8 cellular contexts compared by ENCODE assay signal in the genomic region with DNA sequence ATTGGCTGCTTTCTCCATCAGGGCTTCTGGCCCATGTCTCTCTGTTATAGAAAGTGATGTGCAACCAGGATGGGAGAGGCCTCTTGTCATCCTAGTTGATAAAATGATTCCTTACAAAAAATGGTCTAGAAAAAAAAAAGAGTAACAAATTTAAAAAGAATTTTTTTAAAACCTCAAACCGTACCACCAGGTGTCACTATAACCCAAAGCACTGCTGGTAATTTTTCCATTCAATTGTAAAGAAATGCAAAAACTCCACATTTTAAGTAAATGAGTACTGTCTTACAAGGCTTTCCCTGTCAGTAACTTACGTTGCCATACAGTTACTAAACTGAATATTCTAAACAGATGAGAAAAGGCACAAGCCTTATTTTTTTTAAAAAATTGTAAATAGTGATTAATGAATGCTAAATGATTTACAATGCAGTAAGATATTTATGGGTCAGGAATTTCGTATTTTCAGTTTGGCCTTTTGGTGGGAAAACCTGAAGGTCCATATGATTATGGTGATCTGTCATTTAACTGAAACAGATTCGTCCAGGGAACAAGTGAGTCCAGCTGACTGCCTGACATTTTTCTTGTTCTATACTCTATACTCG.
DNase-seq lines count a peak whose midpoint lies in the region; ATAC-seq, FAIRE-seq and TF ChIP-seq lines count a peak whose summit lies in the region.

No MANE protein-coding gene starts in this region.

- H3K27ac ChIP-seq in HepG2 (ENCODE audit: extremely low read length, insufficient read depth, low read length) = no peak overlapping the region
- H3K27ac ChIP-seq in aorta (ENCODE audit: low read depth in 1 of 2, low read length in 2 of 2) = no peak overlapping the region

- H3K4me3 ChIP-seq in Loucy (ENCODE audit: low read length, poor library complexity, severe bottlenecking) (no peak overlapping the region), HepG2 (replicated peaks in 1 of 3; ENCODE audit: insufficient read depth in 1 of 3, low read depth in 2 of 3, low read length in 3 of 3) (no peak overlapping the region), aorta (ENCODE audit: low read length in 2 of 2) (no peak overlapping the region)

- no peak for TF ChIP-seq POLR2A in HepG2 (IDR thresholded peaks at IDR 0.05; ENCODE audit: insufficient read depth in 1 of 2, low read depth in 2 of 2, low read length in 2 of 2)

- CTCF ChIA-PET in HepG2 (lab: Yijun Ruan, JAX; ENCODE audit: low intra/inter-chr PET ratio, low total read pairs) = interaction anchor here (0.8 to 2.9 kb wide), 4 partner anchors 60 to 701 kb away, joined by 3 to 15 read pairs (median 6); no protein-coding TSS in a partner anchor

- TF ChIP-seq CTCF in Loucy (conservative IDR thresholded peaks at IDR 0.05; ENCODE audit: low read length) (peak; percentile 78), HepG2 (CRISPR knock-in tag; IDR thresholded peaks at IDR 0.05) (peak; percentile 38; the same call in 1 of the 2 replicates), omental fat pad (IDR thresholded peaks at IDR 0.05) (no peak)

- FAIRE-seq in HepG2 (lab: Jason Lieb, UNC) = no peak

- POLR2A ChIA-PET in HepG2 (lab: Yijun Ruan, JAX) = no interaction called here

- in situ Hi-C loops in HepG2 (cut with HindIII; ENCODE audit: extremely low pct_ligation_motif_present, low pct_unique_long_range_greater_than_20kb) = loop anchor here (10.0 to 25.0 kb wide), 2 partner anchors 121 to 703 kb away; no protein-coding TSS in a partner anchor

- no peaks in the 10 kb centered on the region for H3K79me2 ChIP-seq in Loucy (ENCODE audit: insufficient read depth, low read length)
- H3K79me2 ChIP-seq in HepG2 (ENCODE audit: insufficient read depth, low read length) = no peaks in the 10 kb centered on the region

- no TSS peak for BruUV-seq in HepG2 (replicated peaks; lab: Mats Ljungman, UMichigan)

- no peaks in the 10 kb centered on the region for H4K20me1 ChIP-seq in Loucy (ENCODE audit: insufficient read depth, low read length, poor library complexity, severe bottlenecking)
- H4K20me1 ChIP-seq in HepG2 (ENCODE audit: insufficient read depth, low read length) = no peaks in the 10 kb centered on the region

- DNase-seq in NCI-H2081 (lab: John Stamatoyannopoulos, UW) (peak; percentile 8 to 27), NCI-H2081 treated with DMSO at 0.1 percent for 48 hours (lab: John Stamatoyannopoulos, UW) (no peak), amniotic epithelial cell (ENCODE audit: low read depth) (peak; percentile 71), HepG2 (ENCODE audit: low spot score) (peak; percentile 15), aorta (no peak), HPDE6-E6E7 (ENCODE audit: extremely low spot score) (no peak), omental fat pad (ENCODE audit: low spot score) (no peak)

- H3F3A ChIP-seq in Loucy (ENCODE audit: low read depth) = no peaks in the 10 kb centered on the region

- H3K27me3 ChIP-seq in Loucy (ENCODE audit: insufficient read depth, low read length, poor library complexity, severe bottlenecking) = no peaks in the 10 kb centered on the region
- no peaks in the 10 kb centered on the region for H3K27me3 ChIP-seq in HepG2 (ENCODE audit: control insufficient read depth in 1 of 2, insufficient read depth in 2 of 2, low read length in 2 of 2)
- H3K27me3 ChIP-seq in aorta (ENCODE audit: control insufficient read depth in 1 of 2, insufficient read depth in 2 of 2, low read length in 1 of 2) = no peaks in the 10 kb centered on the region

- ATAC-seq in HepG2 = no peak
- no peak for ATAC-seq in aorta (ENCODE audit: low FRiP score)
- no peak for ATAC-seq in omental fat pad (ENCODE audit: low FRiP score)

- intact Hi-C loops in HepG2 (cut with micrococcal nuclease; ENCODE audit: unreplicated experiment) = loop anchor here (1.0 kb wide), 1 partner anchor 126 kb away; no protein-coding TSS in a partner anchor
- intact Hi-C loops in aorta (cut with DNase I) = loop anchor here (1.0 kb wide), 1 partner anchor 126 kb away; no protein-coding TSS in a partner anchor

- TF ChIP-seq EP300 in HepG2 (IDR thresholded peaks at IDR 0.05; ENCODE audit: low read depth in 2 of 2, low read length in 2 of 2) (no peak), HepG2 (CRISPR knock-in tag; IDR thresholded peaks at IDR 0.05; ENCODE audit: borderline replicate concordance) (no peak)

- H3K4me1 ChIP-seq in Loucy (ENCODE audit: insufficient read depth, low read length, poor library complexity, severe bottlenecking) (peaks cover 17% of the 10 kb centered on the region), HepG2 (ENCODE audit: insufficient read depth, low read length) (no peaks in the 10 kb centered on the region), aorta (ENCODE audit: control insufficient read depth in 1 of 2, insufficient read depth in 2 of 2, low read length in 2 of 2) (peaks cover 2 to 4% of the 10 kb centered on the region in 2 donors)

- no peaks in the 10 kb centered on the region for H3K9me2 ChIP-seq in Loucy (replicated peaks; ENCODE audit: low read depth, low read length)

- peak overlapping the region; percentile 59; the same call in 1 of the 2 replicates for H2AFZ ChIP-seq in Loucy (ENCODE audit: low read length)
- H2AFZ ChIP-seq in HepG2 (ENCODE audit: low read length) = no peak overlapping the region

- H3K4me2 ChIP-seq in Loucy (ENCODE audit: low read depth, low read length, poor library complexity, severe bottlenecking) (peak overlapping the region; percentile 16), HepG2 (ENCODE audit: low read depth, low read length) (no peak overlapping the region)

- 18% methylated on average over 5 of the region's 5 CpGs for WGBS in HepG2 (ENCODE audit: low lambda C conversion rate)
- WGBS in aorta, 2 donors = 35 to 36% methylated on average over 5 of the region's 5 CpGs

- H3K9ac ChIP-seq in Loucy (ENCODE audit: low read depth, low read length, poor library complexity, severe bottlenecking) (no peak overlapping the region), HepG2 (ENCODE audit: insufficient read depth, low read depth, low read length) (no peak overlapping the region)

- H3K9me3 ChIP-seq in Loucy (ENCODE audit: insufficient read depth, low read depth, low read length) (no peaks in the 10 kb centered on the region), HepG2 (ENCODE audit: low read length) (no peaks in the 10 kb centered on the region), aorta (ENCODE audit: control insufficient read depth, low read length) (no peaks in the 10 kb centered on the region)

- H3K36me3 ChIP-seq in Loucy (ENCODE audit: insufficient read depth, low read length) = no peaks in the 10 kb centered on the region
- H3K36me3 ChIP-seq in HepG2 (replicated peaks in 1 of 2; ENCODE audit: control insufficient read depth in 1 of 2, insufficient read depth in 2 of 2, low read length in 2 of 2) = no peaks in the 10 kb centered on the region
- no peaks in the 10 kb centered on the region for H3K36me3 ChIP-seq in aorta (ENCODE audit: control insufficient read depth in 1 of 2, insufficient read depth in 2 of 2, low read length in 1 of 2)

- TF ChIP-seq RAD21 in HepG2 (CRISPR knock-in tag; IDR thresholded peaks at IDR 0.05) = no peak

TF ChIP-seq in HepG2, 621 proteins besides CTCF, POLR2A, EP300 and RAD21 (continues in another document):
- TF ChIP-seq, protein P1, sequence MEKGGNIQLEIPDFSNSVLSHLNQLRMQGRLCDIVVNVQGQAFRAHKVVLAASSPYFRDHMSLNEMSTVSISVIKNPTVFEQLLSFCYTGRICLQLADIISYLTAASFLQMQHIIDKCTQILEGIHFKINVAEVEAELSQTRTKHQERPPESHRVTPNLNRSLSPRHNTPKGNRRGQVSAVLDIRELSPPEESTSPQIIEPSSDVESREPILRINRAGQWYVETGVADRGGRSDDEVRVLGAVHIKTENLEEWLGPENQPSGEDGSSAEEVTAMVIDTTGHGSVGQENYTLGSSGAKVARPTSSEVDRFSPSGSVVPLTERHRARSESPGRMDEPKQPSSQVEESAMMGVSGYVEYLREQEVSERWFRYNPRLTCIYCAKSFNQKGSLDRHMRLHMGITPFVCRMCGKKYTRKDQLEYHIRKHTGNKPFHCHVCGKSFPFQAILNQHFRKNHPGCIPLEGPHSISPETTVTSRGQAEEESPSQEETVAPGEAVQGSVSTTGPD (CRISPR knock-in tag; IDR thresholded peaks at IDR 0.05) = no peak
- TF ChIP-seq, protein P2, sequence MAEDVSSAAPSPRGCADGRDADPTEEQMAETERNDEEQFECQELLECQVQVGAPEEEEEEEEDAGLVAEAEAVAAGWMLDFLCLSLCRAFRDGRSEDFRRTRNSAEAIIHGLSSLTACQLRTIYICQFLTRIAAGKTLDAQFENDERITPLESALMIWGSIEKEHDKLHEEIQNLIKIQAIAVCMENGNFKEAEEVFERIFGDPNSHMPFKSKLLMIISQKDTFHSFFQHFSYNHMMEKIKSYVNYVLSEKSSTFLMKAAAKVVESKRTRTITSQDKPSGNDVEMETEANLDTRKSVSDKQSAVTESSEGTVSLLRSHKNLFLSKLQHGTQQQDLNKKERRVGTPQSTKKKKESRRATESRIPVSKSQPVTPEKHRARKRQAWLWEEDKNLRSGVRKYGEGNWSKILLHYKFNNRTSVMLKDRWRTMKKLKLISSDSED (CRISPR knock-in tag; IDR thresholded peaks at IDR 0.05) = no peak
- TF ChIP-seq STAG1 (CRISPR knock-in tag; IDR thresholded peaks at IDR 0.05) (peak; percentile 65), GZF1 (CRISPR knock-in tag; IDR thresholded peaks at IDR 0.05) (no peak), SMC3 (IDR thresholded peaks at IDR 0.05; ENCODE audit: low read length) (peak; percentile 42; the same call in 1 of the 2 replicates), PCBP1 (IDR thresholded peaks at IDR 0.05; ENCODE audit: borderline replicate concordance, low read depth, low read length) (no peak), MTA3 (CRISPR knock-in tag; IDR thresholded peaks at IDR 0.05) (no peak)
- TF ChIP-seq, protein P3, sequence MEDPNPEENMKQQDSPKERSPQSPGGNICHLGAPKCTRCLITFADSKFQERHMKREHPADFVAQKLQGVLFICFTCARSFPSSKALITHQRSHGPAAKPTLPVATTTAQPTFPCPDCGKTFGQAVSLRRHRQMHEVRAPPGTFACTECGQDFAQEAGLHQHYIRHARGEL (CRISPR knock-in tag; IDR thresholded peaks at IDR 0.05) = no peak
- TF ChIP-seq, protein P4, sequence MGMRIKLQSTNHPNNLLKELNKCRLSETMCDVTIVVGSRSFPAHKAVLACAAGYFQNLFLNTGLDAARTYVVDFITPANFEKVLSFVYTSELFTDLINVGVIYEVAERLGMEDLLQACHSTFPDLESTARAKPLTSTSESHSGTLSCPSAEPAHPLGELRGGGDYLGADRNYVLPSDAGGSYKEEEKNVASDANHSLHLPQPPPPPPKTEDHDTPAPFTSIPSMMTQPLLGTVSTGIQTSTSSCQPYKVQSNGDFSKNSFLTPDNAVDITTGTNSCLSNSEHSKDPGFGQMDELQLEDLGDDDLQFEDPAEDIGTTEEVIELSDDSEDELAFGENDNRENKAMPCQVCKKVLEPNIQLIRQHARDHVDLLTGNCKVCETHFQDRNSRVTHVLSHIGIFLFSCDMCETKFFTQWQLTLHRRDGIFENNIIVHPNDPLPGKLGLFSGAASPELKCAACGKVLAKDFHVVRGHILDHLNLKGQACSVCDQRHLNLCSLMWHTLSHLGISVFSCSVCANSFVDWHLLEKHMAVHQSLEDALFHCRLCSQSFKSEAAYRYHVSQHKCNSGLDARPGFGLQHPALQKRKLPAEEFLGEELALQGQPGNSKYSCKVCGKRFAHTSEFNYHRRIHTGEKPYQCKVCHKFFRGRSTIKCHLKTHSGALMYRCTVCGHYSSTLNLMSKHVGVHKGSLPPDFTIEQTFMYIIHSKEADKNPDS (CRISPR knock-in tag; IDR thresholded peaks at IDR 0.05) = no peak

Comparison
In these comparisons a context has a peak if more than half of its experiments do, and no peak if none do; other contexts are left out.
1. DNase-seq: peak in NCI-H2081 (2 of 2), amniotic epithelial cell (single experiment) and HepG2 (single experiment); none in NCI-H2081 treated with DMSO at 0.1 percent for 48 hours (single experiment), aorta (0 of 2), HPDE6-E6E7 (single experiment) and omental fat pad (single experiment).
2. CTCF ChIP-seq: peak in Loucy (single experiment) and HepG2 (single experiment); none in omental fat pad (0 of 3).